ENCODE assay signal across 7 cellular contexts in genomic region chr11:67382481-67383136, GRCh38. TPM values are rescaled to one million over a fixed set of nuclear protein-coding genes. Genes with fewer than 3 reads are reported as not detected.
DNase-seq lines count a peak whose midpoint lies in the region; ATAC-seq and TF ChIP-seq lines count a peak whose summit lies in the region.

No MANE protein-coding gene starts in this region.

- no peak overlapping the region for H3K9ac ChIP-seq in KMS-11

- H3K4me1 ChIP-seq in KMS-11 (ENCODE audit: low read depth, poor library complexity, severe bottlenecking) (peaks cover 4% of the 10 kb centered on the region), foreskin keratinocyte (peaks cover 17% of the 10 kb centered on the region), ovary (ENCODE audit: insufficient read depth) (no peaks in the 10 kb centered on the region), transverse colon (peaks cover 4 to 12% (median 11%) of the 10 kb centered on the region in 4 donors)

- no peaks in the 10 kb centered on the region for H3K79me2 ChIP-seq in KMS-11 (ENCODE audit: insufficient read depth, low read depth)

- in situ Hi-C loops in transverse colon (cut with MboI; ENCODE audit: low pct_ligation_motif_present in 1 of 4, low pct_unique_long_range_greater_than_20kb in 1 of 4, low sequenced_read_pairs in 3 of 4), result loop anchor here in 2 of 4 donors (5.0 to 25.0 kb wide), 2 partner anchors 120 kb away; partner anchors contain the start of gene GRK2 (in 1 of the 2)

- TF ChIP-seq POLR2A in ovary (IDR thresholded peaks at IDR 0.05) (peak; percentile 40), transverse colon (IDR thresholded peaks at IDR 0.05) (no peak)

- H2AFZ ChIP-seq in KMS-11 (ENCODE audit: low read depth), result no peak overlapping the region; the same call in 1 of the 2 replicates

- TF ChIP-seq CTCF in GM12874 (IDR thresholded peaks at IDR 0.05; ENCODE audit: insufficient read depth, low read depth, low read length) (peak; percentile 97), KMS-11 (conservative IDR thresholded peaks at IDR 0.05; ENCODE audit: low read depth, low read length) (peak; percentile 85), foreskin keratinocyte (conservative IDR thresholded peaks at IDR 0.05) (peak; percentile 97), ovary (IDR thresholded peaks at IDR 0.05) (peak; percentile 95 to 98 (median 97)), transverse colon (IDR thresholded peaks at IDR 0.05) (peak; percentile 96 to 98 (median 96))

- TF ChIP-seq EP300 in ovary (IDR thresholded peaks at IDR 0.05) (no peak), transverse colon (IDR thresholded peaks at IDR 0.05; ENCODE audit: low read depth) (no peak)

- 28 to 33% (median 29%) methylated on average over 12 of the region's 12 CpGs for WGBS in ovary, 3 donors
- WGBS in transverse colon (ENCODE audit: low coverage in 1 of 2), 2 donors, result 39 to 45% methylated on average over 5 to 10 of the region's 12 CpGs

- H3K9me3 ChIP-seq in ovary (no peaks in the 10 kb centered on the region), transverse colon (no peaks in the 10 kb centered on the region)

- H3K27me3 ChIP-seq in KMS-11 (ENCODE audit: insufficient read depth, low read depth), result peaks cover 23% of the 10 kb centered on the region
- no peaks in the 10 kb centered on the region for H3K27me3 ChIP-seq in foreskin keratinocyte
- no peaks in the 10 kb centered on the region for H3K27me3 ChIP-seq in ovary
- H3K27me3 ChIP-seq in transverse colon, result no peaks in the 10 kb centered on the region

- no peak overlapping the region for H3K4me2 ChIP-seq in KMS-11

- H3K36me3 ChIP-seq in KMS-11 (ENCODE audit: insufficient read depth) (no peaks in the 10 kb centered on the region), ovary (no peaks in the 10 kb centered on the region), transverse colon (no peaks in the 10 kb centered on the region)

- intact Hi-C loops in ovary (cut with DNase I), result loop anchor here in 3 of 4 donors (1.0 to 5.0 kb wide), 4 partner anchors 25 to 120 kb away; no protein-coding TSS in a partner anchor
- intact Hi-C loops in transverse colon (cut with DNase I; ENCODE audit: low total_unique reads), result loop anchor here (1.0 to 5.0 kb wide), 2 partner anchors 25 to 35 kb away; no protein-coding TSS in a partner anchor

- ATAC-seq in foreskin keratinocyte, result peak; percentile 42

- H3K27ac ChIP-seq in KMS-11 (no peak overlapping the region), foreskin keratinocyte (no peak overlapping the region), ovary (no peak overlapping the region), transverse colon (no peak overlapping the region)

- DNase-seq in SHP77 treated with DMSO at 0.1 percent for 48 hours (lab: John Stamatoyannopoulos, UW) (peak; percentile 46), foreskin keratinocyte (no peak), ovary (peak; percentile 71 to 87 (median 85)), transverse colon (peak; percentile 89)
- peak; percentile 93 for DNase-seq in activated effector memory CD4-positive, alpha-beta T cell treated with anti-CD3 and anti-CD28 coated beads, Interleukin-2, amount 50 U/mL, for 16 hours

- H3K4me3 ChIP-seq in KMS-11 (IDR thresholded peaks at IDR 0.05; ENCODE audit: insufficient read depth, low read depth, low read length), result no peak overlapping the region
- no peak overlapping the region for H3K4me3 ChIP-seq in ovary
- H3K4me3 ChIP-seq in transverse colon, result no peak overlapping the region

- no peaks in the 10 kb centered on the region for H4K20me1 ChIP-seq in KMS-11 (ENCODE audit: insufficient read depth)

RNA-seq across cellular contexts. Expression of gene RAD9A, which starts 9.2 kb away (rescaled TPM):
- total RNA-seq in foreskin keratinocyte, result 9.2 and 10.0 TPM in 2 replicates
- 13.4 and 14.1 TPM in 2 replicates for polyA plus RNA-seq in foreskin keratinocyte
- total RNA-seq in ovary, result 10 to 100 TPM; 13.9 to 51.7 (median 23.5) TPM
- 10 to 100 TPM in 1 of 2 donors, 1 to 10 TPM in 1; 3.1 to 20.3 TPM for polyA plus RNA-seq in ovary
- 100 to 1,000 TPM in 2 of 4 donors, 10 to 100 TPM in 2; 37.8 to 470 (median 95.3) TPM for total RNA-seq in transverse colon

RNA-seq across cellular contexts. Expression of gene CLCF1, which starts 9.2 kb away (rescaled TPM):
- total RNA-seq in foreskin keratinocyte, result 1.6 and 1.9 TPM in 2 replicates
- polyA plus RNA-seq in foreskin keratinocyte, result 1.9 and 2.2 TPM in 2 replicates
- total RNA-seq in ovary, result 10 to 100 TPM in 1 of 7 donors, 1 to 10 TPM in 6; 3.4 to 22.9 (median 5.0) TPM
- 1 to 10 TPM; 2.5 to 9.6 TPM for polyA plus RNA-seq in ovary
- 10 to 100 TPM in 1 of 4 donors, 1 to 10 TPM in 3; 1.8 to 46.4 (median 5.8) TPM for total RNA-seq in transverse colon

RNA-seq across cellular contexts. Expression of gene PPP1CA, which starts 19.0 kb away (rescaled TPM):
- total RNA-seq in foreskin keratinocyte, result 205 and 207 TPM in 2 replicates
- polyA plus RNA-seq in foreskin keratinocyte, result 235 and 239 TPM in 2 replicates
- total RNA-seq in ovary, result 10 to 100 TPM; 32.2 to 86.9 (median 55.5) TPM
- 10 to 100 TPM; 43.7 to 54.9 TPM for polyA plus RNA-seq in ovary
- total RNA-seq in transverse colon, result 100 to 1,000 TPM in 3 of 4 donors, 10 to 100 TPM in 1; 83.0 to 251 (median 163) TPM

RNA-seq across cellular contexts. Expression of gene TBC1D10C, which starts 21.3 kb away (rescaled TPM):
- total RNA-seq in foreskin keratinocyte (not detected in 2 replicates), ovary (1 to 10 TPM in 3 of 7 donors, under 1 TPM in 4; 0.15 to 2.0 (median 1.00) TPM), transverse colon (10 to 100 TPM in 2 of 4 donors, 1 to 10 TPM in 2; 1.2 to 17.2 (median 7.4) TPM)
- polyA plus RNA-seq in foreskin keratinocyte (not detected in 2 replicates), ovary (1 to 10 TPM in 1 of 2 donors, under 1 TPM in 1; 0.32 to 1.6 TPM)

RNA-seq across cellular contexts. Expression of gene POLD4, which starts 29.3 kb away (rescaled TPM):
- total RNA-seq in foreskin keratinocyte (41.5 and 50.5 TPM in 2 replicates), ovary (10 to 100 TPM; 22.6 to 57.7 (median 47.2) TPM), transverse colon (100 to 1,000 TPM; 261 to 372 (median 319) TPM)
- polyA plus RNA-seq in foreskin keratinocyte (83.2 and 107 TPM in 2 replicates), ovary (10 to 100 TPM; 12.5 to 87.8 TPM)

Comparison
In these comparisons a context has a peak if more than half of its experiments do, and no peak if none do; other contexts are left out.
1. DNase-seq: peak in SHP77 treated with DMSO at 0.1 percent for 48 hours (single experiment), activated effector memory CD4-positive, alpha-beta T cell treated with anti-CD3 and anti-CD28 coated beads, Interleukin-2, amount 50 U/mL, for 16 hours (single experiment), ovary (5 of 5) and transverse colon (single experiment); none in foreskin keratinocyte (0 of 2).
2. Peak in every context shown above with its lines, with median percentiles within 50 percentile points of each other: CTCF ChIP-seq.